In the genomic region with DNA sequence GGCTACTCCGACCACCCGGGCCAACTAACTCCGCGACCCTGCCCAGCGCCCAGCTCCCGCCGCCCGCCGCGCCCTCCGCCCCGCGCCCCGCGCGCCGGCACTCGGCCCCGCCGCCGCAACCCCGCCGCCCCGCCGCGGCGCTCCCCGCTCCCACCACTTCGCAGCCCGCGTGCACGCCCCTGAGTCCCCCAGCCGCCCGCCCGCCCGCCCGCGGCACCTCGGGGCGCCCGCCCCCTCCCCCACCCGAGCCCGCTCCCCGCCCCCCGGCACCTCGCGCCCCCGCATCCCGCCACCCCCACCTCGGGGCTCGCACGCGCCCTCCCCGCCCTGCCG, we compare ENCODE assay signal across 8 cellular contexts. TPM values are rescaled to one million over a fixed set of nuclear protein-coding genes. Genes with fewer than 3 reads are reported as not detected.
DNase-seq lines count a peak whose midpoint lies in the region; ATAC-seq and TF ChIP-seq lines count a peak whose summit lies in the region.

No MANE protein-coding gene starts in this region.

- no peak for TF ChIP-seq CTCF in OCI-LY1 (IDR thresholded peaks at IDR 0.05; ENCODE audit: low read length)
- TF ChIP-seq CTCF in fibroblast of pulmonary artery (IDR thresholded peaks at IDR 0.05; ENCODE audit: low read length, missing control alignments), result no peak
- no peak for TF ChIP-seq CTCF in sigmoid colon (IDR thresholded peaks at IDR 0.05)

- no peaks in the 10 kb centered on the region for H3K9me2 ChIP-seq in OCI-LY1 (ENCODE audit: low read depth, low read length)

- no peaks in the 10 kb centered on the region for H3K9me3 Mint-ChIP-seq in activated CD4-positive, alpha-beta memory T cell treated with anti-CD3 and anti-CD28 coated beads, Interleukin-2, amount 10 ng/mL, durations not matched to agents 7 days and 5 days

- ATAC-seq in GM18861 (IDR thresholded peaks at IDR 0.05; ENCODE audit: unreplicated experiment), result no peak

- DNase-seq in fibroblast of pulmonary artery (ENCODE audit: low read depth) (no peak), sigmoid colon (no peak), NCI-H510A (lab: John Stamatoyannopoulos, UW) (no peak), DMS153 treated with DMSO at 0.1 percent for 48 hours (lab: John Stamatoyannopoulos, UW; ENCODE audit: unreplicated experiment) (no peak)
- DNase-seq in activated CD4-positive, alpha-beta memory T cell treated with anti-CD3 and anti-CD28 coated beads, Interleukin-2, amount 10 ng/mL, durations not matched to agents 7 days and 5 days, result no peak

- CTCF ChIA-PET in activated CD4-positive, alpha-beta memory T cell treated with anti-CD3 and anti-CD28 coated beads, Interleukin-2, amount 10 ng/mL, durations not matched to agents 7 days and 5 days (lab: Charles Lee), result no interaction called here

- H2AFZ ChIP-seq in OCI-LY1 (ENCODE audit: low read length), result no peak overlapping the region

- no peaks in the 10 kb centered on the region for H4K20me1 ChIP-seq in OCI-LY1 (ENCODE audit: insufficient read depth, low read length)

- POLR2A ChIA-PET in activated CD4-positive, alpha-beta memory T cell treated with anti-CD3 and anti-CD28 coated beads, Interleukin-2, amount 10 ng/mL, durations not matched to agents 7 days and 5 days (lab: Charles Lee), result interaction anchor here (1.0 to 2.4 kb wide), 3 partner anchors 27 to 435 kb away, joined by 3 to 6 read pairs (median 3); no protein-coding TSS in a partner anchor

- peak overlapping the region; percentile 75 for H3K9ac ChIP-seq in OCI-LY1 (ENCODE audit: low read length)

- H3K79me2 ChIP-seq in OCI-LY1 (ENCODE audit: insufficient read depth, low read length), result peaks cover 8% of the 10 kb centered on the region; the same call in 1 of the 2 replicates

- peaks cover 51% of the 10 kb centered on the region for H3K27me3 Mint-ChIP-seq in activated CD4-positive, alpha-beta memory T cell treated with anti-CD3 and anti-CD28 coated beads, Interleukin-2, amount 10 ng/mL, durations not matched to agents 7 days and 5 days

- H3K4me1 ChIP-seq in OCI-LY1 (ENCODE audit: insufficient read depth, low read length, severe bottlenecking), result peaks cover 51% of the 10 kb centered on the region
- peaks cover 0 to 62% (median 49%) of the 10 kb centered on the region in 4 donors for H3K4me1 ChIP-seq in sigmoid colon

- H3K27me3 ChIP-seq in OCI-LY1 (ENCODE audit: insufficient read depth, low read length) (no peaks in the 10 kb centered on the region), sigmoid colon (no peaks in the 10 kb centered on the region)

- WGBS in sigmoid colon, 2 donors, result 1% methylated on average over 54 to 55 of the region's 55 CpGs

- H3K27ac ChIP-seq in OCI-LY1 (ENCODE audit: low read depth, low read length, poor library complexity, severe bottlenecking) (no peak overlapping the region), sigmoid colon (peak overlapping the region; percentile 87 to 95 (median 94))

- H3K9me3 ChIP-seq in OCI-LY1 (ENCODE audit: low read length) (no peaks in the 10 kb centered on the region), sigmoid colon (no peaks in the 10 kb centered on the region)

- H3K4me3 ChIP-seq in GM08714 (ENCODE audit: low read length), result peak overlapping the region; percentile 56
- H3K4me3 ChIP-seq in OCI-LY1 (ENCODE audit: low read depth, low read length, poor library complexity, severe bottlenecking), result peak overlapping the region; percentile 86
- H3K4me3 ChIP-seq in fibroblast of pulmonary artery (replicated peaks; ENCODE audit: low read depth, low read length), result peak overlapping the region; percentile 75
- H3K4me3 ChIP-seq in sigmoid colon, result peak overlapping the region; percentile 87 to 94 (median 91)

- no peak for TF ChIP-seq POLR2A in sigmoid colon (IDR thresholded peaks at IDR 0.05)

- intact Hi-C loops in sigmoid colon (cut with DNase I), result loop anchor here (5.0 to 10.0 kb wide), 5 partner anchors 92 to 515 kb away; a partner anchor contains a TSS

- TF ChIP-seq EP300 in sigmoid colon (IDR thresholded peaks at IDR 0.05), result no peak

- no peak overlapping the region for H3K4me3 Mint-ChIP-seq in activated CD4-positive, alpha-beta memory T cell treated with anti-CD3 and anti-CD28 coated beads, Interleukin-2, amount 10 ng/mL, durations not matched to agents 7 days and 5 days

- H3K27ac Mint-ChIP-seq in activated CD4-positive, alpha-beta memory T cell treated with anti-CD3 and anti-CD28 coated beads, Interleukin-2, amount 10 ng/mL, durations not matched to agents 7 days and 5 days, result no peak overlapping the region

- no peaks in the 10 kb centered on the region for H3K36me3 ChIP-seq in OCI-LY1 (ENCODE audit: insufficient read depth, low read length)
- no peaks in the 10 kb centered on the region for H3K36me3 ChIP-seq in sigmoid colon

- H3K36me3 Mint-ChIP-seq in activated CD4-positive, alpha-beta memory T cell treated with anti-CD3 and anti-CD28 coated beads, Interleukin-2, amount 10 ng/mL, durations not matched to agents 7 days and 5 days (ENCODE audit: low read depth), result peaks cover 6% of the 10 kb centered on the region

- H3F3A ChIP-seq in OCI-LY1 (ENCODE audit: insufficient read depth, low read length), result peaks cover 13% of the 10 kb centered on the region; the same call in 1 of the 2 replicates

- H3K4me2 ChIP-seq in OCI-LY1 (ENCODE audit: low read length), result peak overlapping the region; percentile 72

- peaks cover 14% of the 10 kb centered on the region for H3K4me1 Mint-ChIP-seq in activated CD4-positive, alpha-beta memory T cell treated with anti-CD3 and anti-CD28 coated beads, Interleukin-2, amount 10 ng/mL, durations not matched to agents 7 days and 5 days

RNA-seq across cellular contexts. Expression of a gene that starts 0.6 kb away (rescaled TPM):
- 10 to 100 TPM; 46.4 to 59.6 (median 49.6) TPM for total RNA-seq in sigmoid colon
- polyA plus RNA-seq in sigmoid colon, result 1 to 10 TPM; 4.2 to 7.8 (median 7.3) TPM
- 1 to 10 TPM; 7.2 to 7.3 TPM for total RNA-seq in activated CD4-positive, alpha-beta memory T cell treated with anti-CD3 and anti-CD28 coated beads, Interleukin-2, amount 10 ng/mL, durations not matched to agents 7 days and 5 days

Comparison
In these comparisons a context has a peak if more than half of its experiments do, and no peak if none do; other contexts are left out.
1. RNA of a gene that starts 0.6 kb away (total RNA-seq): 46.4 to 59.6 TPM in sigmoid colon; 7.2 to 7.3 TPM in activated CD4-positive, alpha-beta memory T cell treated with anti-CD3 and anti-CD28 coated beads, Interleukin-2, amount 10 ng/mL, durations not matched to agents 7 days and 5 days; every median in the first group is over 4 times any median in the second.
2. Peak in every context shown above with its lines, with median percentiles within 50 percentile points of each other: H3K4me3 ChIP-seq.